2 cellular contexts compared by ENCODE assay signal in genomic region chr21:31616216-31616615, GRCh38.
TF ChIP-seq lines count a peak whose summit lies in the region.

No MANE protein-coding gene starts in this region.

TF ChIP-seq in K562, 482 proteins besides CTCF, POLR2A, EP300 and RAD21:
- TF ChIP-seq NFIC (IDR thresholded peaks at IDR 0.05) (peak; percentile 65), ZC3H8 (IDR thresholded peaks at IDR 0.05) (no peak), ZNF354B (CRISPR knock-in tag; IDR thresholded peaks at IDR 0.05) (no peak), PYGO2 (tag; IDR thresholded peaks at IDR 0.05) (no peak), BRF1 (IDR thresholded peaks at IDR 0.05; ENCODE audit: borderline replicate concordance, extremely low read depth, insufficient read length) (no peak), POLR2AphosphoS5 (IDR thresholded peaks at IDR 0.05; ENCODE audit: control insufficient read depth, insufficient read depth, low read depth, low read length) (no peak), ZNF444 (CRISPR knock-in tag; IDR thresholded peaks at IDR 0.05) (no peak), POLR2B (IDR thresholded peaks at IDR 0.05; ENCODE audit: low read depth, partially characterized antibody) (no peak)

TF ChIP-seq in GM23338, 12 proteins besides CTCF, POLR2A, EP300 and RAD21:
- TF ChIP-seq NANOG (IDR thresholded peaks at IDR 0.05; ENCODE audit: borderline replicate concordance), result no peak
- TF ChIP-seq ETS1 (IDR thresholded peaks at IDR 0.05), result no peak
- TF ChIP-seq STAT1 (IDR thresholded peaks at IDR 0.05; ENCODE audit: unreplicated experiment), result no peak
- TF ChIP-seq ZNF114 (CRISPR knock-in tag; IDR thresholded peaks at IDR 0.05), result no peak
- no peak for TF ChIP-seq REST (IDR thresholded peaks at IDR 0.05; ENCODE audit: unreplicated experiment)
- TF ChIP-seq POLR2AphosphoS5 (IDR thresholded peaks at IDR 0.05; ENCODE audit: low read depth), result no peak
- TF ChIP-seq JUNB (IDR thresholded peaks at IDR 0.05; ENCODE audit: unreplicated experiment), result no peak
